8 cellular contexts compared by ENCODE assay signal in genomic region chr7:114048386-114049235, GRCh38.
A peak's percentile ranks its signal among the peaks of the same experiment; 100 is the strongest.
DNase-seq lines count a peak whose midpoint lies in the region; ATAC-seq and TF ChIP-seq lines count a peak whose summit lies in the region.

No MANE protein-coding gene starts in this region.

- H3K4me3 ChIP-seq in upper lobe of left lung, result peak overlapping the region in 3 of 4 donors; percentile 8 to 38 (median 29)

- H3K4me1 ChIP-seq in upper lobe of left lung, result peaks cover 0 to 5% (median 0%) of the 10 kb centered on the region in 4 donors

- no peaks in the 10 kb centered on the region for H3K27me3 ChIP-seq in upper lobe of left lung

- H3K9me3 ChIP-seq in upper lobe of left lung, result no peaks in the 10 kb centered on the region

- H3K36me3 ChIP-seq in upper lobe of left lung, result no peaks in the 10 kb centered on the region

- ATAC-seq in HG03196 (IDR thresholded peaks at IDR 0.05; ENCODE audit: unreplicated experiment) (peak; percentile 45), upper lobe of left lung (ENCODE audit: low FRiP score in 2 of 2) (peak in 1 of 2 donors; percentile 20), HG02840 (IDR thresholded peaks at IDR 0.05; ENCODE audit: low FRiP score, unreplicated experiment) (no peak)

- peaks cover 8% of the 10 kb centered on the region for H3K4me1 Mint-ChIP-seq in T-helper 1 cell treated with Interleukin-12 subunit alpha and Interleukin-12 subunit beta and Interleukin-4 antibody, amounts not matched to agents 30 μg/mL and 1 μg/mL, for 36 hours (ENCODE audit: low read depth)

- DNase-seq in Caki2 (ENCODE audit: low read depth) (peak; percentile 33), foreskin melanocyte (peak; percentile 6), upper lobe of left lung (no peak), mucosa of gallbladder (ENCODE audit: low spot score) (no peak)
- no peak for DNase-seq in stimulated activated naive CD4-positive, alpha-beta T cell treated with Interleukin-2 at 50 U/mL for 16 hours (lab: John Stamatoyannopoulos, UW)

- no peaks in the 10 kb centered on the region for H3K36me3 Mint-ChIP-seq in T-helper 1 cell treated with Interleukin-12 subunit alpha and Interleukin-12 subunit beta and Interleukin-4 antibody, amounts not matched to agents 30 μg/mL and 1 μg/mL, for 36 hours (ENCODE audit: low read depth)

- no peaks in the 10 kb centered on the region for H3K27me3 Mint-ChIP-seq in T-helper 1 cell treated with Interleukin-12 subunit alpha and Interleukin-12 subunit beta and Interleukin-4 antibody, amounts not matched to agents 30 μg/mL and 1 μg/mL, for 36 hours (ENCODE audit: low read depth)

- no peak overlapping the region for H3K27ac Mint-ChIP-seq in T-helper 1 cell treated with Interleukin-12 subunit alpha and Interleukin-12 subunit beta and Interleukin-4 antibody, amounts not matched to agents 30 μg/mL and 1 μg/mL, for 36 hours

- no peak for TF ChIP-seq POLR2A in upper lobe of left lung (IDR thresholded peaks at IDR 0.05)

- TF ChIP-seq CTCF in upper lobe of left lung (IDR thresholded peaks at IDR 0.05), result no peak

- no peaks in the 10 kb centered on the region for H3K9me3 Mint-ChIP-seq in T-helper 1 cell treated with Interleukin-12 subunit alpha and Interleukin-12 subunit beta and Interleukin-4 antibody, amounts not matched to agents 30 μg/mL and 1 μg/mL, for 36 hours

- WGBS in upper lobe of left lung, 2 donors, result 81 to 83% methylated on average over 12 of the region's 12 CpGs

- in situ Hi-C loops in Caki2 (cut with HindIII; ENCODE audit: low pct_unique_long_range_greater_than_20kb, low sequenced_read_pairs), result no loop called here

- TF ChIP-seq EP300 in upper lobe of left lung (IDR thresholded peaks at IDR 0.05), result no peak

- peak overlapping the region in 1 of 4 donors; percentile 23 for H3K27ac ChIP-seq in upper lobe of left lung

- peak overlapping the region; percentile 51 for H3K4me3 Mint-ChIP-seq in T-helper 1 cell treated with Interleukin-12 subunit alpha and Interleukin-12 subunit beta and Interleukin-4 antibody, amounts not matched to agents 30 μg/mL and 1 μg/mL, for 36 hours

Comparison
In these comparisons a context has a peak if more than half of its experiments do, and no peak if none do; other contexts are left out.
1. DNase-seq: peak in Caki2 (single experiment) and foreskin melanocyte (single experiment); none in upper lobe of left lung (0 of 2), stimulated activated naive CD4-positive, alpha-beta T cell treated with Interleukin-2 at 50 U/mL for 16 hours (single experiment) and mucosa of gallbladder (single experiment).